In the genomic region with DNA sequence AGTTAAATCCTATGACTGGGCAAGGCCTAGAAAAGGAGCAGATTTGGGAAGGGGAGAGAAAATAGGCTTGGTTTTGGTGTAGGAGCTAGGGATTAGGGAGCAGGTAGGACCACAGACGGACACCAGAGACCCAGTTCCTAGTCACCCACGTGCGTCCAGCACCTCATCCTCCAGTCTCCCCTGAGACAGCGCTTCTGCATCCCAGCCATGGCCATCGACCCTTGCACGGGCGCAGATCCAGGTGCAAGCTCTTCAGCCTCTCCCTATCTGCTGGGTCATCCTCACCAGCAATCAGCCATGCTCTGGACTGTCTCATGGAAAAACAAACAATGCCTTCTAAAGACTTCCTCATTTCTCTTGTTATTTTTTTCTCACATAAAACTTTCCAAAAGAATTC, we compare ENCODE assay signal across 11 cellular contexts.
A peak's percentile ranks its signal among the peaks of the same experiment; 100 is the strongest.
DNase-seq lines count a peak whose midpoint lies in the region; ATAC-seq, FAIRE-seq and TF ChIP-seq lines count a peak whose summit lies in the region.
"Had no signal": no experiment of that assay in that cellular context is flagged by ENCODE, and none has a peak within 500 bp of the region (broad histone marks: within the 10 kb centered on the region; RNA-seq: fewer than 3 reads in every experiment).

No MANE protein-coding gene starts in this region.

- H3K27me3 ChIP-seq in heart left ventricle (peaks cover 0 to 3% (median 0%) of the 10 kb centered on the region in 9 donors), K562 (ENCODE audit: control insufficient read depth in 2 of 2, insufficient read depth in 2 of 2, low read length in 2 of 2) (peaks cover 0 to 10% of the 10 kb centered on the region in 2 experiments; a peak in 2 of 5 replicates)

- in situ Hi-C loops in K562 (cut with MboI): no loop called here

- H3K27ac ChIP-seq in heart left ventricle: no peak overlapping the region
- H3K27ac ChIP-seq in K562 (ENCODE audit: extremely low read depth, low read depth, low read length): no peak overlapping the region
- H3K27ac ChIP-seq: A549 had no signal

- H4K20me1 ChIP-seq in K562 (replicated peaks; ENCODE audit: control insufficient read depth, insufficient read depth, low read length): no peaks in the 10 kb centered on the region

- H3K9me3 ChIP-seq in heart left ventricle: no peaks in the 10 kb centered on the region
- H3K9me3 ChIP-seq in K562 (replicated peaks; ENCODE audit: control insufficient read depth, insufficient read depth, low read depth, low read length): no peaks in the 10 kb centered on the region
- H3K9me3 ChIP-seq: A549 had no signal

- H3K36me3 ChIP-seq in heart left ventricle (no peaks in the 10 kb centered on the region), K562 (ENCODE audit: control insufficient read depth, insufficient read depth, low read length) (no peaks in the 10 kb centered on the region)

- FAIRE-seq in K562 (lab: Jason Lieb, UNC): no peak
- FAIRE-seq: A549 had no signal

- POLR2A ChIA-PET in K562 (lab: Yijun Ruan, JAX): no interaction called here

- TF ChIP-seq EP300 in K562 (IDR thresholded peaks at IDR 0.05; ENCODE audit: low read length): no peak

- H3K9me1 ChIP-seq in K562 (ENCODE audit: control insufficient read depth, insufficient read depth, low read length): no peaks in the 10 kb centered on the region

- no peak for TF ChIP-seq POLR2A in heart left ventricle (IDR thresholded peaks at IDR 0.05)
- no peak for TF ChIP-seq POLR2A in K562 (conservative IDR thresholded peaks at IDR 0.05)

- intact Hi-C loops in cardiac septum (cut with DNase I) (no loop called here), heart left ventricle (cut with DNase I) (no loop called here), K562 (cut with micrococcal nuclease) (no loop called here)

- DNase-seq in cardiac septum (ENCODE audit: low spot score): peak; percentile 9
- no peak for DNase-seq in heart left ventricle
- no peak for DNase-seq in K562 (ENCODE audit: extremely low read depth in 1 of 4, low spot score in 3 of 4)
- peak; percentile 22 for DNase-seq in islet precursor cell
- no peak for DNase-seq in medulla oblongata (ENCODE audit: extremely low spot score)
- DNase-seq in NCI-H1930 (lab: John Stamatoyannopoulos, UW): no peak
- DNase-seq in cerebellar cortex (ENCODE audit: low spot score): no peak
- DNase-seq: CD4-positive, CD25-positive, alpha-beta regulatory T cell; DMS53; H7 had no signal

- TF ChIP-seq RAD21 in K562 (CRISPR knock-in tag; conservative IDR thresholded peaks at IDR 0.05 in 1 of 2, IDR thresholded peaks at IDR 0.05 in 1 of 2): no peak

- TF ChIP-seq CTCF in heart left ventricle (IDR thresholded peaks at IDR 0.05) (no peak), K562 (IDR thresholded peaks at IDR 0.05 in 2 of 3, conservative IDR thresholded peaks at IDR 0.05 in 1 of 3; ENCODE audit: insufficient read depth in 2 of 3, low read depth in 1 of 3, low read length in 3 of 3) (no peak)

- CTCF ChIA-PET in K562 (lab: Yijun Ruan, JAX; ENCODE audit: low intra/inter-chr PET ratio): no interaction called here

- no peaks in the 10 kb centered on the region for H3K79me2 ChIP-seq in K562 (ENCODE audit: control insufficient read depth, insufficient read depth, low read length)

- ATAC-seq in heart left ventricle: no peak
- no peak for ATAC-seq in K562
- ATAC-seq: A549 had no signal

- WGBS in heart left ventricle, 4 donors: 69 to 76% (median 72%) methylated on average over 7 of the region's 7 CpGs
- 0% methylated on average over 7 of the region's 7 CpGs for WGBS in K562 (ENCODE audit: insufficient coverage, low coverage, missing lambda C conversion rate)

- no peak overlapping the region for H3K9ac ChIP-seq in K562 (ENCODE audit: insufficient read depth in 1 of 2, low read depth in 2 of 2, low read length in 2 of 2)

- no peak overlapping the region for H2AFZ ChIP-seq in K562 (ENCODE audit: low read depth, low read length)

- H3K4me3 ChIP-seq in heart left ventricle: no peak overlapping the region
- H3K4me3 ChIP-seq in K562: no peak overlapping the region
- H3K4me3 ChIP-seq: A549 had no signal

- BruUV-seq in K562 (replicated peaks; lab: Mats Ljungman, UMichigan): no TSS peak

- H3K4me1 ChIP-seq in heart left ventricle: no peaks in the 10 kb centered on the region
- H3K4me1 ChIP-seq in K562 (replicated peaks in 1 of 2; ENCODE audit: control insufficient read depth in 2 of 2, insufficient read depth in 2 of 2, low read length in 2 of 2): no peaks in the 10 kb centered on the region
- H3K4me1 ChIP-seq: A549 had no signal

- no peak overlapping the region for H3K4me2 ChIP-seq in K562 (ENCODE audit: insufficient read depth, low read length)
- H3K4me2 ChIP-seq: A549 had no signal

TF ChIP-seq in K562, 482 proteins besides CTCF, POLR2A, EP300 and RAD21:
- peak; percentile 45; the same call in 1 of the 2 replicates for TF ChIP-seq SPI1 (IDR thresholded peaks at IDR 0.05; ENCODE audit: borderline replicate concordance, low read depth, low read length)
- TF ChIP-seq ETV1 (tag; conservative IDR thresholded peaks at IDR 0.05; ENCODE audit: low read depth): no peak
- TF ChIP-seq, protein P1, sequence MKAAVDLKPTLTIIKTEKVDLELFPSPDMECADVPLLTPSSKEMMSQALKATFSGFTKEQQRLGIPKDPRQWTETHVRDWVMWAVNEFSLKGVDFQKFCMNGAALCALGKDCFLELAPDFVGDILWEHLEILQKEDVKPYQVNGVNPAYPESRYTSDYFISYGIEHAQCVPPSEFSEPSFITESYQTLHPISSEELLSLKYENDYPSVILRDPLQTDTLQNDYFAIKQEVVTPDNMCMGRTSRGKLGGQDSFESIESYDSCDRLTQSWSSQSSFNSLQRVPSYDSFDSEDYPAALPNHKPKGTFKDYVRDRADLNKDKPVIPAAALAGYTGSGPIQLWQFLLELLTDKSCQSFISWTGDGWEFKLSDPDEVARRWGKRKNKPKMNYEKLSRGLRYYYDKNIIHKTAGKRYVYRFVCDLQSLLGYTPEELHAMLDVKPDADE (conservative IDR thresholded peaks at IDR 0.05; ENCODE audit: control insufficient read depth, low read depth, low read length): no peak

Comparison
In these comparisons a context has a peak if more than half of its experiments do, and no peak if none do; other contexts are left out.
1. DNase-seq: peak in cardiac septum (single experiment) and islet precursor cell (single experiment); none in heart left ventricle (0 of 5), K562 (0 of 4), medulla oblongata (single experiment), NCI-H1930 (0 of 2) and cerebellar cortex (single experiment).